In genomic region chr12:59643576-59643975, GRCh38 we compare ENCODE assay signal across 18 cellular contexts.
"Had no signal": no experiment of that assay in that cellular context is flagged by ENCODE, and none has a peak within 500 bp of the region (broad histone marks: within the 10 kb centered on the region; RNA-seq: fewer than 3 reads in every experiment).

No MANE protein-coding gene starts in this region.

- DNase-seq: activated CD4-positive, alpha-beta T cell treated with anti-CD3 and anti-CD28 coated beads, Interleukin-2, amount 10 ng/mL, durations not matched to agents 24 days and 14 days; activated CD8-positive, alpha-beta memory T cell treated with anti-CD3 and anti-CD28 coated beads, Interleukin-2, amount 10 ng/mL, durations not matched to agents 7 days and 5 days; activated CD8-positive, alpha-beta T cell treated with anti-CD3 and anti-CD28 coated beads for 36 hours; activated effector memory CD4-positive, alpha-beta T cell treated with anti-CD3 and anti-CD28 coated beads, Interleukin-2, amount 50 U/mL, for 16 hours; activated naive CD4-positive, alpha-beta T cell treated with anti-CD3 and anti-CD28 coated beads, Interleukin-2, amount 10 ng/mL, durations not matched to agents 7 days and 5 days; activated T-cell treated with anti-CD3 and anti-CD28 coated beads for 4 hours; amygdala; effector CD8-positive, alpha-beta T cell; foreskin keratinocyte; glutamatergic neuron; mesendoderm; mucosa of descending colon; nephron progenitor cell; right lobe of liver; stimulated activated CD4-positive, alpha-beta T cell treated with anti-CD3 and anti-CD28 coated beads, Interleukin-1b, Interleukin-23, amount 100 ng/mL, for 48 hours; transverse colon had no signal

- ATAC-seq: activated CD4-positive, CD25-positive, alpha-beta regulatory T cell treated with anti-CD3 and anti-CD28 coated beads, Interleukin-2, amount 50 U/mL, for 24 hours; activated CD8-positive, alpha-beta memory T cell treated with anti-CD3 and anti-CD28 coated beads, Interleukin-2, amount 10 ng/mL, durations not matched to agents 7 days and 5 days; activated CD8-positive, alpha-beta T cell treated with anti-CD3 and anti-CD28 coated beads for 36 hours; foreskin keratinocyte; mucosa of descending colon; right lobe of liver; stimulated activated effector memory CD8-positive, alpha-beta T cell treated with anti-CD3 and anti-CD28 coated beads, Interleukin-12 subunit alpha, Interleukin-12 subunit beta, amount 100 ng/mL, for 72 hours had no signal
